In genomic region chr18:31942301-31942998, GRCh38 we compare ENCODE assay signal across 8 cellular contexts. TPM values are rescaled to one million over a fixed set of nuclear protein-coding genes. Genes with fewer than 3 reads are reported as not detected.
DNase-seq lines count a peak whose midpoint lies in the region; ATAC-seq and TF ChIP-seq lines count a peak whose summit lies in the region.

No MANE protein-coding gene starts in this region.

- no peaks in the 10 kb centered on the region for H3K27me3 ChIP-seq in layer of hippocampus (ENCODE audit: control insufficient read depth, insufficient read depth, low read length)

- CTCF ChIA-PET in Calu3 (lab: Charles Lee): interaction anchor here (0.6 to 2.4 kb wide), 7 partner anchors 11 to 528 kb away, joined by 3 to 10 read pairs (median 4); partner anchors contain the start of gene GAREM1

- intact Hi-C loops in Calu3 (cut with micrococcal nuclease; ENCODE audit: unreplicated experiment): loop anchor here (5.0 kb wide), 1 partner anchor 150 kb away; the partner anchor contains the start of gene RNF138

- H3K4me1 Mint-ChIP-seq in Calu3 (ENCODE audit: low read depth, unreplicated experiment): peaks cover 33% of the 10 kb centered on the region
- peaks cover 43% of the 10 kb centered on the region for H3K4me1 Mint-ChIP-seq in central memory CD8-positive, alpha-beta T cell

- peak overlapping the region; percentile 99 for H3K4me3 Mint-ChIP-seq in Calu3 (ENCODE audit: low read depth, unreplicated experiment)
- peak overlapping the region; percentile 91 for H3K4me3 Mint-ChIP-seq in central memory CD8-positive, alpha-beta T cell

- H3K27ac Mint-ChIP-seq in Calu3 (ENCODE audit: unreplicated experiment): peak overlapping the region; percentile 99
- peak overlapping the region; percentile 98 for H3K27ac Mint-ChIP-seq in central memory CD8-positive, alpha-beta T cell (ENCODE audit: low read depth)

- peaks cover 35% of the 10 kb centered on the region for H3K36me3 Mint-ChIP-seq in Calu3 (ENCODE audit: insufficient read depth, unreplicated experiment)
- peaks cover 10% of the 10 kb centered on the region for H3K36me3 Mint-ChIP-seq in central memory CD8-positive, alpha-beta T cell (ENCODE audit: insufficient read depth)

- TF ChIP-seq CTCF in Calu3 (IDR thresholded peaks at IDR 0.05; ENCODE audit: unreplicated experiment): no peak

- H3K27me3 Mint-ChIP-seq in Calu3 (ENCODE audit: unreplicated experiment): no peaks in the 10 kb centered on the region
- H3K27me3 Mint-ChIP-seq in central memory CD8-positive, alpha-beta T cell: no peaks in the 10 kb centered on the region

- peak; percentile 34 for ATAC-seq in GM19438 (IDR thresholded peaks at IDR 0.05; ENCODE audit: low read depth, unreplicated experiment)
- peak; percentile 31 for ATAC-seq in HG03460 (IDR thresholded peaks at IDR 0.05; ENCODE audit: unreplicated experiment)
- peak; percentile 52 for ATAC-seq in central memory CD8-positive, alpha-beta T cell (replicated peaks; ENCODE audit: extremely low read depth, poor library complexity, severe bottlenecking)

- DNase-seq in Calu3: peak; percentile 39
- DNase-seq in SK-N-DZ (ENCODE audit: low spot score): peak; percentile 40
- no peak for DNase-seq in central memory CD8-positive, alpha-beta T cell (ENCODE audit: low spot score in 2 of 2)
- peak; percentile 5 to 14 for DNase-seq in stimulated activated CD4-positive, alpha-beta T cell treated with anti-CD3 and anti-CD28 coated beads, Interleukin-2, amount 100 ng/mL, for 48 hours
- DNase-seq in COR-L47 (lab: John Stamatoyannopoulos, UW): no peak

- BruUV-seq in Calu3 (replicated peaks; lab: Mats Ljungman, UMichigan): no TSS peak

- H3K27ac ChIP-seq in layer of hippocampus (ENCODE audit: low read depth, low read length): peak overlapping the region; percentile 85

- no peaks in the 10 kb centered on the region for H3K9me3 Mint-ChIP-seq in Calu3 (ENCODE audit: low read depth, unreplicated experiment)
- no peaks in the 10 kb centered on the region for H3K9me3 Mint-ChIP-seq in central memory CD8-positive, alpha-beta T cell

RNA-seq across cellular contexts. Expression of gene TRAPPC8, which starts 0.5 kb away (rescaled TPM):
- total RNA-seq in Calu3 (2022): 38.0 and 40.1 TPM in 2 replicates
- polyA plus RNA-seq in SK-N-DZ (2014; cell fraction: cytosol; rRNA removed): 17.8 and 28.3 TPM in 2 replicates
- polyA plus RNA-seq in SK-N-DZ (2014; cell fraction: nucleus; rRNA removed): 27.0 and 42.9 TPM in 2 replicates

Comparison
In these comparisons a context has a peak if more than half of its experiments do, and no peak if none do; other contexts are left out.
1. DNase-seq: peak in Calu3 (single experiment), SK-N-DZ (single experiment) and stimulated activated CD4-positive, alpha-beta T cell treated with anti-CD3 and anti-CD28 coated beads, Interleukin-2, amount 100 ng/mL, for 48 hours (2 of 2); none in central memory CD8-positive, alpha-beta T cell (0 of 2) and COR-L47 (single experiment).
2. Peak in every context shown above with its lines, with median percentiles within 50 percentile points of each other: ATAC-seq.